ENCODE assay signal across 14 cellular contexts in the genomic region with DNA sequence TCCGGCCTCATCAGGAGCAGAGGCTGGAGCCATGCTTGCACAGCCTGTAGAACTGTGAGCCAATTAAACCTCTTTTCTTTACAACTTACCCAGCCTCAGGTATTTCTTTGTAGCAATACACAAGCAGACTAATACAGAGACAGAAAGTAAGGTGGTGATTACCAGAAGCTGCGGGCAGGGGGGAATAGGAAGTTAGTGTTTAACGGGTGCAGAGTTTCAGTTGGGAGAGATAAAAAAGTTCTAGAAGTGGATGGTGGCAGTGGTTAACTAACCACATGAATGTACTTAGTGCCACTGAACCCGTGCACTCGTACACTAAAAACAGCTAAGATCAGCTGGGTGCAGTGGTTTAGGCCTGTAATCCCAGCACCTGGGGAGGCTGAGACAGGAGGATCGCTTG.
DNase-seq lines count a peak whose midpoint lies in the region; ATAC-seq lines count a peak whose summit lies in the region.
"Had no signal": no experiment of that assay in that cellular context is flagged by ENCODE, and none has a peak within 500 bp of the region (broad histone marks: within the 10 kb centered on the region; RNA-seq: fewer than 3 reads in every experiment).

No MANE protein-coding gene starts in this region.

- ATAC-seq in HG03460 (IDR thresholded peaks at IDR 0.05; ENCODE audit: unreplicated experiment) (peak; percentile 49), T-helper 17 cell (peak; percentile 66), GM18858 (IDR thresholded peaks at IDR 0.05; ENCODE audit: unreplicated experiment) (no peak), HG02678 (IDR thresholded peaks at IDR 0.05; ENCODE audit: unreplicated experiment) (no peak)
- peak; percentile 52 for ATAC-seq in central memory CD8-positive, alpha-beta T cell (replicated peaks; ENCODE audit: extremely low read depth, poor library complexity, severe bottlenecking)
- ATAC-seq: lower lobe of right lung, right lobe of liver had no signal

- peak overlapping the region; percentile 45 for H3K4me3 Mint-ChIP-seq in T-helper 17 cell
- H3K4me3 Mint-ChIP-seq in central memory CD8-positive, alpha-beta T cell, result no peak overlapping the region
- H3K4me3 Mint-ChIP-seq: CD14-positive monocyte, neural crest cell had no signal

- DNase-seq in GF-D8 (lab: John Stamatoyannopoulos, UW) (peak; percentile 9), T-helper 17 cell (no peak), anterior cingulate cortex (lab: John Stamatoyannopoulos, UW) (no peak), putamen (ENCODE audit: low spot score) (no peak)
- DNase-seq in central memory CD8-positive, alpha-beta T cell (ENCODE audit: low spot score in 2 of 2), result no peak
- DNase-seq: lower lobe of right lung, NCI-H1092 treated with DMSO at 0.1 percent for 48 hours, right lobe of liver, thyroid gland had no signal

- H3K27me3 Mint-ChIP-seq in T-helper 17 cell, result no peaks in the 10 kb centered on the region
- H3K27me3 Mint-ChIP-seq in central memory CD8-positive, alpha-beta T cell, result no peaks in the 10 kb centered on the region

- H3K9me3 Mint-ChIP-seq in central memory CD8-positive, alpha-beta T cell, result no peaks in the 10 kb centered on the region
- H3K9me3 Mint-ChIP-seq: neural crest cell had no signal

- peaks cover 3% of the 10 kb centered on the region for H3K36me3 Mint-ChIP-seq in T-helper 17 cell (ENCODE audit: low read depth)
- H3K36me3 Mint-ChIP-seq in central memory CD8-positive, alpha-beta T cell (ENCODE audit: insufficient read depth), result peaks cover 2% of the 10 kb centered on the region
- H3K36me3 Mint-ChIP-seq: CD14-positive monocyte had no signal

- H3K9me3 ChIP-seq in T-helper 17 cell (ENCODE audit: control insufficient read depth, low read length, poor library complexity, severe bottlenecking), result no peaks in the 10 kb centered on the region
- H3K9me3 ChIP-seq: lower lobe of right lung, right lobe of liver, thyroid gland had no signal

- H3K4me1 Mint-ChIP-seq in T-helper 17 cell, result peaks cover 5% of the 10 kb centered on the region
- H3K4me1 Mint-ChIP-seq in central memory CD8-positive, alpha-beta T cell, result peaks cover 8% of the 10 kb centered on the region
- H3K4me1 Mint-ChIP-seq: neural crest cell had no signal

- no peak overlapping the region for H3K27ac Mint-ChIP-seq in T-helper 17 cell
- peak overlapping the region; percentile 4 for H3K27ac Mint-ChIP-seq in central memory CD8-positive, alpha-beta T cell (ENCODE audit: low read depth)
- H3K27ac Mint-ChIP-seq: CD14-positive monocyte had no signal

Comparison
In these comparisons a context has a peak if more than half of its experiments do, and no peak if none do; other contexts are left out.
1. ATAC-seq: peak in HG03460 (single experiment), T-helper 17 cell (single experiment) and central memory CD8-positive, alpha-beta T cell (single experiment); none in GM18858 (single experiment) and HG02678 (single experiment).